ENCODE assay signal across 1 cellular context in genomic region chr6:131295081-131295480, GRCh38.
TF ChIP-seq lines count a peak whose summit lies in the region.

No MANE protein-coding gene starts in this region.

TF ChIP-seq in HepG2, 621 proteins besides CTCF, POLR2A, EP300 and RAD21 (continued from another document):
- TF ChIP-seq, protein P1, sequence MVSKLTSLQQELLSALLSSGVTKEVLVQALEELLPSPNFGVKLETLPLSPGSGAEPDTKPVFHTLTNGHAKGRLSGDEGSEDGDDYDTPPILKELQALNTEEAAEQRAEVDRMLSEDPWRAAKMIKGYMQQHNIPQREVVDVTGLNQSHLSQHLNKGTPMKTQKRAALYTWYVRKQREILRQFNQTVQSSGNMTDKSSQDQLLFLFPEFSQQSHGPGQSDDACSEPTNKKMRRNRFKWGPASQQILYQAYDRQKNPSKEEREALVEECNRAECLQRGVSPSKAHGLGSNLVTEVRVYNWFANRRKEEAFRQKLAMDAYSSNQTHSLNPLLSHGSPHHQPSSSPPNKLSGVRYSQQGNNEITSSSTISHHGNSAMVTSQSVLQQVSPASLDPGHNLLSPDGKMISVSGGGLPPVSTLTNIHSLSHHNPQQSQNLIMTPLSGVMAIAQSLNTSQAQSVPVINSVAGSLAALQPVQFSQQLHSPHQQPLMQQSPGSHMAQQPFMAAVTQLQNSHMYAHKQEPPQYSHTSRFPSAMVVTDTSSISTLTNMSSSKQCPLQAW (CRISPR knock-in tag; IDR thresholded peaks at IDR 0.05) = no peak
- TF ChIP-seq SMYD3 (CRISPR knock-in tag; IDR thresholded peaks at IDR 0.05) (no peak), YEATS4 (CRISPR knock-in tag; IDR thresholded peaks at IDR 0.05; ENCODE audit: borderline replicate concordance) (no peak), ZNF138 (CRISPR knock-in tag; IDR thresholded peaks at IDR 0.05; ENCODE audit: low read depth) (no peak), MIER3 (CRISPR knock-in tag; IDR thresholded peaks at IDR 0.05; ENCODE audit: borderline replicate concordance) (no peak), CREM (IDR thresholded peaks at IDR 0.05) (no peak), CREM (CRISPR knock-in tag; IDR thresholded peaks at IDR 0.05) (no peak), AGO2 (optimal IDR thresholded peaks at IDR 0.05; ENCODE audit: low read depth, low read length) (no peak), CCDC6 (CRISPR knock-in tag; IDR thresholded peaks at IDR 0.05) (no peak), ISX (CRISPR knock-in tag; conservative IDR thresholded peaks at IDR 0.05) (no peak)
- TF ChIP-seq, protein P2, sequence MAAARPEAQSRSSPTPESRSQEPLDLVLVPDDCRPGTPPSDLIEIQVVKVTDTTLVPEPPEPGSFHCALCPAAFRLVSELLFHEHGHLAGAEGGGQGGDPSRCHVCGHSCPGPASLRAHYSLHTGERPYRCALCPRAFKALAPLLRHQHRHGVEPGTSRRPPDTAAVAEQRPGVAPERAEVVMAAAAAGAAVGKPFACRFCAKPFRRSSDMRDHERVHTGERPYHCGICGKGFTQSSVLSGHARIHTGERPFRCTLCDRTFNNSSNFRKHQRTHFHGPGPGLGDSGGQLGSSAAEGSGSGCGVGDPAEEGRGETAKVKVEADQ (CRISPR knock-in tag; IDR thresholded peaks at IDR 0.05; ENCODE audit: borderline replicate concordance) = no peak
